ENCODE assay signal across 10 cellular contexts in the genomic region with DNA sequence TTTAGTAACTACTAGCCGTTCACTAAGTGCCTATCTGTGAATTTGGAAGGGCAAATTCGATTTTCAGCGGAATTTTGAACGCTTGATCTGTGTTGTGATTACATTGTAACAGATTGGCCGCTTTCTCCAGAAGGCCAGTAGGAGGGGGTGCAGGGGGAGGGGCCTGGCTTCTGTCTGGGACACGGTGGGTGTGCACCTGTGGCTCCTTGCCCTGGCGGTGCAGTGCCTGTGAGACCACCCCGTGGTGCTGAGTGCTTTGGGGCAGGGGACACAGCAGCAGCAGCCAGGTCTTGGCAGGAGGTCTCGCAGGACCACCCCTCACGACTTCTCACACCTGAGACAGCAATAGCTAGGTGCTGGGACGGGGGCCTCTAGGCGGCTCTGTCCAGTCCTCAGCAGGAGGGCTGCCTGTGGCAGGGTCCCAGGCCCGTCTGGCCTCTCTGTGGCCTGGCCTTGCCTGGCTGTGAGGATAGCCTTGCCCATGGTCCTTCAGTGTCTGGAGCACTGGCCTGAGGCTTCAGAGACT. TPM values are rescaled to one million over a fixed set of nuclear protein-coding genes. Genes with fewer than 3 reads are reported as not detected.
DNase-seq lines count a peak whose midpoint lies in the region; ATAC-seq and TF ChIP-seq lines count a peak whose summit lies in the region.
"Had no signal": no experiment of that assay in that cellular context is flagged by ENCODE, and none has a peak within 500 bp of the region (broad histone marks: within the 10 kb centered on the region; RNA-seq: fewer than 3 reads in every experiment).

No MANE protein-coding gene starts in this region.

- H3K9me3 ChIP-seq in heart left ventricle (no peaks in the 10 kb centered on the region), vagina (no peaks in the 10 kb centered on the region)

- no TSS peak for BruUV-seq in MCF 10A (replicated peaks; lab: Mats Ljungman, UMichigan)

- CTCF ChIA-PET in MCF 10A (lab: Yijun Ruan, JAX), result interaction anchor here (0.7 kb wide), 1 partner anchor 482 kb away, joined by 3 read pairs; a partner anchor contains a TSS

- POLR2A ChIA-PET in MCF 10A (lab: Yijun Ruan, JAX), result interaction anchor here (1.1 to 1.4 kb wide), 2 partner anchors 15 to 31 kb away, joined by 3 to 4 read pairs; no protein-coding TSS in a partner anchor

- H3K36me3 Mint-ChIP-seq in MCF 10A (ENCODE audit: insufficient read depth, unreplicated experiment), result peaks cover 23% of the 10 kb centered on the region

- peak overlapping the region; percentile 79 for H3K9ac ChIP-seq in mesendoderm (ENCODE audit: low read length)

- H4K8ac ChIP-seq in mesendoderm (ENCODE audit: low read depth, low read length), result no peak overlapping the region

- no peaks in the 10 kb centered on the region for H3K27me3 Mint-ChIP-seq in MCF 10A (ENCODE audit: insufficient read depth, unreplicated experiment)

- no peak overlapping the region for H2BK15ac ChIP-seq in mesendoderm (replicated peaks; ENCODE audit: low read depth)

- peak overlapping the region; percentile 94 for H3K56ac ChIP-seq in mesendoderm (ENCODE audit: low read length)

- peaks cover 60% of the 10 kb centered on the region for H3K79me2 ChIP-seq in mesendoderm (ENCODE audit: control insufficient read depth, insufficient read depth, low read length)

- peaks cover 11% of the 10 kb centered on the region for H3K79me1 ChIP-seq in mesendoderm (ENCODE audit: low read length)

- ATAC-seq in heart left ventricle (peak in 1 of 4 donors; percentile 0), Right ventricle myocardium inferior (no peak), HG03460 (IDR thresholded peaks at IDR 0.05; ENCODE audit: unreplicated experiment) (no peak)

- H3K18ac ChIP-seq in mesendoderm (ENCODE audit: low read length), result no peak overlapping the region

- H3K27ac ChIP-seq in heart left ventricle (peak overlapping the region in 11 of 12 donors; percentile 66 to 97 (median 81)), mesendoderm (ENCODE audit: low read depth, low read length) (no peak overlapping the region), vagina (peak overlapping the region; percentile 96)

- intact Hi-C loops in heart left ventricle (cut with DNase I) (loop anchor here in 2 of 10 donors (2.0 to 5.0 kb wide), 2 partner anchors 40 to 471 kb away; a partner anchor contains a TSS), Right ventricle myocardium inferior (cut with DNase I) (no loop called here), MCF 10A (cut with micrococcal nuclease) (no loop called here), vagina (cut with DNase I) (no loop called here)

- no peak overlapping the region for H4K5ac ChIP-seq in mesendoderm (ENCODE audit: low read length)

- no peak overlapping the region for H2BK120ac ChIP-seq in mesendoderm (ENCODE audit: low read depth, low read length)

- H3K4me1 ChIP-seq in heart left ventricle (peaks cover 8 to 45% (median 35%) of the 10 kb centered on the region in 12 donors), mesendoderm (ENCODE audit: control insufficient read depth, low read depth, low read length) (peaks cover 6% of the 10 kb centered on the region), vagina (peaks cover 59% of the 10 kb centered on the region)

- H3K4me3 Mint-ChIP-seq in MCF 10A (ENCODE audit: unreplicated experiment), result peak overlapping the region; percentile 96

- H3K4me3 ChIP-seq in heart left ventricle, result peak overlapping the region in 11 of 12 donors; percentile 79 to 98 (median 84)
- H3K4me3 ChIP-seq in mesendoderm (ENCODE audit: low read length), result peak overlapping the region; percentile 90
- H3K4me3 ChIP-seq in vagina, result peak overlapping the region; percentile 81 to 92

- WGBS in heart left ventricle, 4 donors, result 8 to 17% (median 14%) methylated on average over 12 to 13 of the region's 13 CpGs
- no CpG with 5 or more reads among the region's 13 CpGs for WGBS in mesendoderm (ENCODE audit: extremely low coverage, insufficient coverage, low lambda C conversion rate)

- H3K36me3 ChIP-seq in heart left ventricle (peaks cover 0 to 41% (median 26%) of the 10 kb centered on the region in 9 donors), mesendoderm (ENCODE audit: control insufficient read depth, insufficient read depth, low read length) (peaks cover 10% of the 10 kb centered on the region), vagina (peaks cover 0 to 36% of the 10 kb centered on the region in 2 donors)

- no peak overlapping the region for H3K4ac ChIP-seq in mesendoderm (ENCODE audit: low read depth, low read length)

- H3K27me3 ChIP-seq in heart left ventricle (no peaks in the 10 kb centered on the region), mesendoderm (ENCODE audit: insufficient read depth, low read length, poor library complexity) (no peaks in the 10 kb centered on the region), vagina (no peaks in the 10 kb centered on the region)

- no peaks in the 10 kb centered on the region for H3K9me3 Mint-ChIP-seq in MCF 10A (ENCODE audit: unreplicated experiment)

- H3K4me1 Mint-ChIP-seq in MCF 10A (ENCODE audit: insufficient read depth, unreplicated experiment), result peaks cover 13% of the 10 kb centered on the region

- TF ChIP-seq POLR2A in heart left ventricle (IDR thresholded peaks at IDR 0.05) (no peak), vagina (IDR thresholded peaks at IDR 0.05) (no peak)

- no peak overlapping the region for H2BK5ac ChIP-seq in mesendoderm (ENCODE audit: low read length)

- no peak overlapping the region for H2AK5ac ChIP-seq in mesendoderm (ENCODE audit: low read length)

- peak overlapping the region; percentile 95 for H3K27ac Mint-ChIP-seq in MCF 10A (ENCODE audit: low read depth, unreplicated experiment)

- DNase-seq in heart left ventricle, result no peak
- no peak for DNase-seq in Right ventricle myocardium inferior (ENCODE audit: missing footprints)
- no peak for DNase-seq in MCF 10A (ENCODE audit: unreplicated experiment)
- no peak for DNase-seq in mesendoderm
- no peak for DNase-seq in vagina (ENCODE audit: extremely low spot score in 2 of 2)
- DNase-seq in NOMO-1 treated with dmso at 0.1 percent for 144 hours (lab: John Stamatoyannopoulos, UW; ENCODE audit: unreplicated experiment), result no peak
- no peak for DNase-seq in DMS153 (lab: John Stamatoyannopoulos, UW)
- DNase-seq: GF-D8 had no signal

- no peak for TF ChIP-seq CTCF in heart left ventricle (IDR thresholded peaks at IDR 0.05)
- TF ChIP-seq CTCF in MCF 10A (IDR thresholded peaks at IDR 0.05; ENCODE audit: unreplicated experiment), result no peak
- no peak for TF ChIP-seq CTCF in vagina (IDR thresholded peaks at IDR 0.05)

- peak overlapping the region; percentile 89 for H3K23ac ChIP-seq in mesendoderm (ENCODE audit: low read length)

- peak overlapping the region; percentile 98 for H3K4me2 ChIP-seq in mesendoderm (ENCODE audit: low read length)

RNA-seq across cellular contexts. Expression of a gene that starts 1.8 kb away (rescaled TPM):
- total RNA-seq in heart left ventricle, result 100 to 1,000 TPM in 2 of 9 donors, 10 to 100 TPM in 7; 59.3 to 105 (median 85.9) TPM
- polyA plus RNA-seq in heart left ventricle, result 10 to 100 TPM; 67.2 to 73.4 TPM
- 89.4 TPM for total RNA-seq in Right ventricle myocardium inferior
- total RNA-seq in MCF 10A (2022), result 163 and 172 TPM in 2 replicates
- 247 TPM for polyA plus RNA-seq in mesendoderm (2013, experiment 1 of 2)
- polyA plus RNA-seq in mesendoderm (2013, experiment 2 of 2), result 242 TPM
- 51.3 TPM for total RNA-seq in vagina

RNA-seq across cellular contexts. Expression of a gene that starts 22.2 kb away (rescaled TPM):
- total RNA-seq in heart left ventricle (1 to 10 TPM in 8 of 9 donors, under 1 TPM in 1; 0.88 to 4.0 (median 2.6) TPM), Right ventricle myocardium inferior (1.9 TPM), MCF 10A (2022) (0.49 and 0.75 TPM in 2 replicates), vagina (4.2 TPM)
- polyA plus RNA-seq in heart left ventricle, result 1 to 10 TPM; 1.7 to 2.6 TPM
- polyA plus RNA-seq in mesendoderm (2013, experiment 1 of 2), result 1.7 TPM
- 1.3 TPM for polyA plus RNA-seq in mesendoderm (2013, experiment 2 of 2)

RNA-seq across cellular contexts. Expression of a gene that starts 40.4 kb away (rescaled TPM):
- 100 to 1,000 TPM in 1 of 9 donors, 10 to 100 TPM in 8; 46.3 to 108 (median 58.9) TPM for total RNA-seq in heart left ventricle
- 10 to 100 TPM; 60.0 to 75.4 TPM for polyA plus RNA-seq in heart left ventricle
- 54.6 TPM for total RNA-seq in Right ventricle myocardium inferior
- 49.6 and 58.2 TPM in 2 replicates for total RNA-seq in MCF 10A (2022)
- polyA plus RNA-seq in mesendoderm (2013, experiment 1 of 2), result 34.0 TPM
- polyA plus RNA-seq in mesendoderm (2013, experiment 2 of 2), result 35.7 TPM
- total RNA-seq in vagina, result 60.6 TPM

RNA-seq across cellular contexts. Expression of a gene that starts 40.5 kb away (rescaled TPM):
- total RNA-seq in heart left ventricle (10 to 100 TPM; 25.4 to 54.2 (median 31.0) TPM), Right ventricle myocardium inferior (35.0 TPM), MCF 10A (2022) (37.6 and 41.6 TPM in 2 replicates), vagina (63.3 TPM)
- polyA plus RNA-seq in heart left ventricle, result 10 to 100 TPM; 31.9 to 45.0 TPM
- 10.4 TPM for polyA plus RNA-seq in mesendoderm (2013, experiment 1 of 2)
- polyA plus RNA-seq in mesendoderm (2013, experiment 2 of 2), result 10.1 TPM

RNA-seq across cellular contexts. Expression of a gene that starts 55.4 kb away (rescaled TPM):
- under 1 TPM in 1 of 9 donors, not detected in 8; 0.38 TPM for total RNA-seq in heart left ventricle
- under 1 TPM in 1 of 2 donors, not detected in 1; 0.17 TPM for polyA plus RNA-seq in heart left ventricle
- total RNA-seq in Right ventricle myocardium inferior, result 0.54 TPM
- not detected in 2 replicates for total RNA-seq in MCF 10A (2022)
- polyA plus RNA-seq in mesendoderm (2013, experiment 1 of 2), result not detected
- polyA plus RNA-seq in mesendoderm (2013, experiment 2 of 2), result not detected
- 7.1 TPM for total RNA-seq in vagina
- total RNA-seq: HT1080 had no signal
